2 cellular contexts compared by ENCODE assay signal in the genomic region with DNA sequence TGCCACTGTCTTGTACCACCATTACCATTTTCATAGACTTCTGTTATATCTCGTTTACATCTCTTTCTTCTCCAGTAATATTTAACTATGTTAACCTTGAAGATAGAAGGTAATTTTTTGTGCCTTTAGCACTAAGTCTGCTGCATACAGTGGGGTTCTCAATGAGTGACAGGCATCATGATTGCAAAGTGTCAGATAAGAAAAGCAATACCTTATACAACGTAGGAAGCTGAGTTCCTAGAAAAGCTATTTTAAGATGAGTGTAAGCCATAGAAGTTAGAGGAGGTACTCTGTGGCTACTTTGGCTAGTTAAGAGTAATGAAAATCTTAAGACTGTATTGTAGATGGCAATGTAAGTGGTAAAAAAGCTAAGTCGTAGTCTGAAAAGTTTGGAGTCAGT.
TF ChIP-seq lines count a peak whose summit lies in the region.

No MANE protein-coding gene starts in this region.

TF ChIP-seq in K562, 482 proteins besides CTCF, POLR2A, EP300 and RAD21 (continues in another document):
- no peak for TF ChIP-seq TFAP4 (CRISPR knock-in tag; IDR thresholded peaks at IDR 0.05; ENCODE audit: borderline replicate concordance)
- TF ChIP-seq EWSR1 (IDR thresholded peaks at IDR 0.05; ENCODE audit: borderline replicate concordance, low read depth, partially characterized antibody): no peak
- TF ChIP-seq, protein P1, sequence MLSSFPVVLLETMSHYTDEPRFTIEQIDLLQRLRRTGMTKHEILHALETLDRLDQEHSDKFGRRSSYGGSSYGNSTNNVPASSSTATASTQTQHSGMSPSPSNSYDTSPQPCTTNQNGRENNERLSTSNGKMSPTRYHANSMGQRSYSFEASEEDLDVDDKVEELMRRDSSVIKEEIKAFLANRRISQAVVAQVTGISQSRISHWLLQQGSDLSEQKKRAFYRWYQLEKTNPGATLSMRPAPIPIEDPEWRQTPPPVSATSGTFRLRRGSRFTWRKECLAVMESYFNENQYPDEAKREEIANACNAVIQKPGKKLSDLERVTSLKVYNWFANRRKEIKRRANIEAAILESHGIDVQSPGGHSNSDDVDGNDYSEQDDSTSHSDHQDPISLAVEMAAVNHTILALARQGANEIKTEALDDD (IDR thresholded peaks at IDR 0.05): peak; percentile 53
- TF ChIP-seq CBX2 (IDR thresholded peaks at IDR 0.05; ENCODE audit: insufficient read depth, low read length, poor library complexity, severe bottlenecking): no peak
- no peak for TF ChIP-seq ZNF717 (CRISPR knock-in tag; IDR thresholded peaks at IDR 0.05)
- 0 out of 2 replicates have a peak, but pooled peaks have one; percentile 36 for TF ChIP-seq GATA2 (CRISPR knock-in tag; IDR thresholded peaks at IDR 0.05)
- TF ChIP-seq FOXJ3 (CRISPR knock-in tag; IDR thresholded peaks at IDR 0.05): no peak
- TF ChIP-seq, protein P2, sequence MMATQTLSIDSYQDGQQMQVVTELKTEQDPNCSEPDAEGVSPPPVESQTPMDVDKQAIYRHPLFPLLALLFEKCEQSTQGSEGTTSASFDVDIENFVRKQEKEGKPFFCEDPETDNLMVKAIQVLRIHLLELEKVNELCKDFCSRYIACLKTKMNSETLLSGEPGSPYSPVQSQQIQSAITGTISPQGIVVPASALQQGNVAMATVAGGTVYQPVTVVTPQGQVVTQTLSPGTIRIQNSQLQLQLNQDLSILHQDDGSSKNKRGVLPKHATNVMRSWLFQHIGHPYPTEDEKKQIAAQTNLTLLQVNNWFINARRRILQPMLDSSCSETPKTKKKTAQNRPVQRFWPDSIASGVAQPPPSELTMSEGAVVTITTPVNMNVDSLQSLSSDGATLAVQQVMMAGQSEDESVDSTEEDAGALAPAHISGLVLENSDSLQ (IDR thresholded peaks at IDR 0.05): peak; percentile 96
- TF ChIP-seq ZNF398 (CRISPR knock-in tag; IDR thresholded peaks at IDR 0.05): no peak
- TF ChIP-seq GABPB1 (CRISPR knock-in tag; IDR thresholded peaks at IDR 0.05): no peak
- TF ChIP-seq NUFIP1 (IDR thresholded peaks at IDR 0.05; ENCODE audit: partially characterized antibody): no peak
- TF ChIP-seq DPF2 (IDR thresholded peaks at IDR 0.05): 0 out of 2 replicates have a peak, but pooled peaks have one; percentile 44
- peak; percentile 91 for TF ChIP-seq MEIS2 (IDR thresholded peaks at IDR 0.05; ENCODE audit: partially characterized antibody)
- 0 out of 2 replicates have a peak, but pooled peaks have one; percentile 36 for TF ChIP-seq POLR2H (tag; IDR thresholded peaks at IDR 0.05; ENCODE audit: low read depth)
- 0 out of 2 replicates have a peak, but pooled peaks have one; percentile 55 for TF ChIP-seq ARID3A (IDR thresholded peaks at IDR 0.05; ENCODE audit: borderline replicate concordance, low read depth, low read length)
- TF ChIP-seq ATF1 (CRISPR knock-in tag; IDR thresholded peaks at IDR 0.05): no peak
- no peak for TF ChIP-seq ATF1 (tag; IDR thresholded peaks at IDR 0.05)
- no peak for TF ChIP-seq RCOR1 (IDR thresholded peaks at IDR 0.05; ENCODE audit: borderline replicate concordance in 1 of 2, low read depth in 2 of 2, low read length in 2 of 2)
- TF ChIP-seq FOXA3 (CRISPR knock-in tag; conservative IDR thresholded peaks at IDR 0.05 in 1 of 2, IDR thresholded peaks at IDR 0.05 in 1 of 2): no peak
- TF ChIP-seq SUPT5H (IDR thresholded peaks at IDR 0.05): 0 out of 2 replicates have a peak, but pooled peaks have one; percentile 19
- 0 out of 2 replicates have a peak, but pooled peaks have one; percentile 56 for TF ChIP-seq MEF2A (IDR thresholded peaks at IDR 0.05; ENCODE audit: control insufficient read depth, low read depth, low read length)
- TF ChIP-seq E2F3 (CRISPR knock-in tag; IDR thresholded peaks at IDR 0.05): no peak
- no peak for TF ChIP-seq CBX5 (IDR thresholded peaks at IDR 0.05; ENCODE audit: borderline replicate concordance, low read depth)

TF ChIP-seq in WTC11, 78 proteins besides CTCF, POLR2A, EP300 and RAD21:
- TF ChIP-seq RELA (CRISPR knock-in tag; IDR thresholded peaks at IDR 0.05; ENCODE audit: borderline replicate concordance): no peak
- TF ChIP-seq CREM (CRISPR knock-in tag; IDR thresholded peaks at IDR 0.05): no peak
- TF ChIP-seq, protein P3, sequence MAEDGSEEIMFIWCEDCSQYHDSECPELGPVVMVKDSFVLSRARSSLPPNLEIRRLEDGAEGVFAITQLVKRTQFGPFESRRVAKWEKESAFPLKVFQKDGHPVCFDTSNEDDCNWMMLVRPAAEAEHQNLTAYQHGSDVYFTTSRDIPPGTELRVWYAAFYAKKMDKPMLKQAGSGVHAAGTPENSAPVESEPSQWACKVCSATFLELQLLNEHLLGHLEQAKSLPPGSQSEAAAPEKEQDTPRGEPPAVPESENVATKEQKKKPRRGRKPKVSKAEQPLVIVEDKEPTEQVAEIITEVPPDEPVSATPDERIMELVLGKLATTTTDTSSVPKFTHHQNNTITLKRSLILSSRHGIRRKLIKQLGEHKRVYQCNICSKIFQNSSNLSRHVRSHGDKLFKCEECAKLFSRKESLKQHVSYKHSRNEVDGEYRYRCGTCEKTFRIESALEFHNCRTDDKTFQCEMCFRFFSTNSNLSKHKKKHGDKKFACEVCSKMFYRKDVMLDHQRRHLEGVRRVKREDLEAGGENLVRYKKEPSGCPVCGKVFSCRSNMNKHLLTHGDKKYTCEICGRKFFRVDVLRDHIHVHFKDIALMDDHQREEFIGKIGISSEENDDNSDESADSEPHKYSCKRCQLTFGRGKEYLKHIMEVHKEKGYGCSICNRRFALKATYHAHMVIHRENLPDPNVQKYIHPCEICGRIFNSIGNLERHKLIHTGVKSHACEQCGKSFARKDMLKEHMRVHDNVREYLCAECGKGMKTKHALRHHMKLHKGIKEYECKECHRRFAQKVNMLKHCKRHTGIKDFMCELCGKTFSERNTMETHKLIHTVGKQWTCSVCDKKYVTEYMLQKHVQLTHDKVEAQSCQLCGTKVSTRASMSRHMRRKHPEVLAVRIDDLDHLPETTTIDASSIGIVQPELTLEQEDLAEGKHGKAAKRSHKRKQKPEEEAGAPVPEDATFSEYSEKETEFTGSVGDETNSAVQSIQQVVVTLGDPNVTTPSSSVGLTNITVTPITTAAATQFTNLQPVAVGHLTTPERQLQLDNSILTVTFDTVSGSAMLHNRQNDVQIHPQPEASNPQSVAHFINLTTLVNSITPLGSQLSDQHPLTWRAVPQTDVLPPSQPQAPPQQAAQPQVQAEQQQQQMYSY (CRISPR knock-in tag; IDR thresholded peaks at IDR 0.05): no peak
- TF ChIP-seq, protein P4, sequence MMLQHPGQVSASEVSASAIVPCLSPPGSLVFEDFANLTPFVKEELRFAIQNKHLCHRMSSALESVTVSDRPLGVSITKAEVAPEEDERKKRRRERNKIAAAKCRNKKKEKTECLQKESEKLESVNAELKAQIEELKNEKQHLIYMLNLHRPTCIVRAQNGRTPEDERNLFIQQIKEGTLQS (CRISPR knock-in tag; conservative IDR thresholded peaks at IDR 0.05): no peak
- TF ChIP-seq ELF4 (CRISPR knock-in tag; IDR thresholded peaks at IDR 0.05; ENCODE audit: low read depth): no peak
- no peak for TF ChIP-seq ZNF263 (CRISPR knock-in tag; IDR thresholded peaks at IDR 0.05; ENCODE audit: low read depth)
- no peak for TF ChIP-seq SMAD3 (CRISPR knock-in tag; IDR thresholded peaks at IDR 0.05; ENCODE audit: borderline replicate concordance)
